ENCODE assay signal across 31 cellular contexts in the genomic region with DNA sequence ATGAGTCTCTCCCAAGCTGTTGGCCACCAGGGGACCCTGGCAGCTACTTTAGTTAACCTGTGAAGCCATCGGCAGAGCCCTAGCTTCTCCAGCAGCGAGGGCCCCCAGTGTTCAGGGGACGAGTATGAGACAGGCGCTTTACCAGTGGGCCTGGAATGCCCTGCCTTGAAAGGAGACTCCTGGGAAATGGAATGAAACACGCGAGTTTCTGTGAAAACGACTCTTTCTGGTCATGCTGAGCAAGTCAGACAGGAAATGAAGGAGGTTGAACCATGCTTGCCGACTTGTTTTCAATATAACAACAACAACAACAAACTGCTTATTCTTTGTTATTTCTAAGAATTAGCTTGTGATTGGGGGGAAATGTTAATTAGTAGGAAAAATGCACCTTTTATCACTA.
"Had no signal": no experiment of that assay in that cellular context is flagged by ENCODE, and none has a peak within 500 bp of the region (broad histone marks: within the 10 kb centered on the region; RNA-seq: fewer than 3 reads in every experiment).

No MANE protein-coding gene starts in this region.

- H3K27me3 ChIP-seq: breast epithelium, cardiac muscle cell, dorsolateral prefrontal cortex, esophagus squamous epithelium, gastroesophageal sphincter, heart right ventricle, hepatocyte had no signal

- H3K27ac ChIP-seq: breast epithelium, cardiac muscle cell, coronary artery, epithelial cell of prostate, esophagus squamous epithelium, gastroesophageal sphincter, heart right ventricle, hepatocyte had no signal

- DNase-seq: activated CD4-positive, alpha-beta T cell treated with anti-CD3 and anti-CD28 coated beads for 1 hour; activated CD4-positive, alpha-beta T cell treated with anti-CD3 and anti-CD28 coated beads for 4 hours; activated CD4-positive, alpha-beta T cell treated with anti-CD3 and anti-CD28 coated beads, Interleukin-2, amount 10 ng/mL, durations not matched to agents 7 days and 5 days; activated CD4-positive, alpha-beta T cell treated with anti-CD3 and anti-CD28 coated beads, Interleukin-2, amount 50 U/mL, for 4 hours; activated CD8-positive, alpha-beta memory T cell treated with anti-CD3 and anti-CD28 coated beads for 24 hours; activated CD8-positive, alpha-beta T cell treated with anti-CD3 and anti-CD28 coated beads for 36 hours; activated gamma-delta T cell; activated naive CD4-positive, alpha-beta T cell; activated naive CD4-positive, alpha-beta T cell treated with anti-CD3 and anti-CD28 coated beads, Interleukin-2, amount 10 ng/mL, durations not matched to agents 7 days and 5 days; activated naive CD8-positive, alpha-beta T cell treated with anti-CD3 and anti-CD28 coated beads, Interleukin-2, amount 10 ng/mL, durations not matched to agents 7 days and 5 days; activated T-cell treated with anti-CD3 and anti-CD28 coated beads, Interleukin-2, amount 50 U/mL, for 72 hours; effector memory CD4-positive, alpha-beta T cell; esophagus squamous epithelium; foreskin melanocyte; heart right ventricle; T-helper 1 cell; T-helper 17 cell; T1000 had no signal

- H3K27ac Mint-ChIP-seq: activated CD4-positive, alpha-beta T cell treated with anti-CD3 and anti-CD28 coated beads, Interleukin-2, amount 10 ng/mL, durations not matched to agents 7 days and 5 days; activated CD8-positive, alpha-beta T cell treated with anti-CD3 and anti-CD28 coated beads for 36 hours; activated naive CD4-positive, alpha-beta T cell treated with anti-CD3 and anti-CD28 coated beads, Interleukin-2, amount 10 ng/mL, durations not matched to agents 7 days and 5 days; activated naive CD8-positive, alpha-beta T cell treated with anti-CD3 and anti-CD28 coated beads, Interleukin-2, amount 10 ng/mL, durations not matched to agents 7 days and 5 days; activated T-cell treated with anti-CD3 and anti-CD28 coated beads, Interleukin-2, amount 50 U/mL, for 72 hours; dendritic cell treated with granulocyte-macrophage colony-stimulating factor and Interleukin-4, amounts not matched to agents 40 ng/mL and 50 ng/mL, for 4 days; T-helper 17 cell; T-helper 2 cell treated with Interferon-gamma antibody and Interleukin-4, amounts not matched to agents 5 μg/mL and 100 μg/mL, for 36 hours had no signal

- H3K79me2 ChIP-seq: hepatocyte had no signal

- H3K4me3 Mint-ChIP-seq: activated CD4-positive, alpha-beta T cell treated with anti-CD3 and anti-CD28 coated beads, Interleukin-2, amount 10 ng/mL, durations not matched to agents 7 days and 5 days; activated CD8-positive, alpha-beta T cell treated with anti-CD3 and anti-CD28 coated beads for 36 hours; activated naive CD4-positive, alpha-beta T cell treated with anti-CD3 and anti-CD28 coated beads, Interleukin-2, amount 10 ng/mL, durations not matched to agents 7 days and 5 days; activated naive CD8-positive, alpha-beta T cell treated with anti-CD3 and anti-CD28 coated beads, Interleukin-2, amount 10 ng/mL, durations not matched to agents 7 days and 5 days; activated T-cell treated with anti-CD3 and anti-CD28 coated beads, Interleukin-2, amount 50 U/mL, for 72 hours; central memory CD8-positive, alpha-beta T cell; dendritic cell treated with granulocyte-macrophage colony-stimulating factor and Interleukin-4, amounts not matched to agents 40 ng/mL and 50 ng/mL, for 4 days; T-helper 17 cell; T-helper 2 cell treated with Interferon-gamma antibody and Interleukin-4, amounts not matched to agents 5 μg/mL and 100 μg/mL, for 36 hours had no signal

- ATAC-seq: activated CD8-positive, alpha-beta T cell treated with anti-CD3 and anti-CD28 coated beads for 36 hours; activated naive CD4-positive, alpha-beta T cell treated with anti-CD3 and anti-CD28 coated beads, Interleukin-2, amount 50 U/mL, for 72 hours; activated T-cell treated with anti-CD3 and anti-CD28 coated beads, Interleukin-2, amount 50 U/mL, for 72 hours; gastroesophageal sphincter; heart right ventricle; T-helper 17 cell had no signal

- H3K4me1 Mint-ChIP-seq: activated naive CD8-positive, alpha-beta T cell treated with anti-CD3 and anti-CD28 coated beads, Interleukin-2, amount 10 ng/mL, durations not matched to agents 7 days and 5 days had no signal

- H3K4me2 ChIP-seq: hepatocyte had no signal

- H3K4me1 ChIP-seq: breast epithelium, esophagus squamous epithelium, gastroesophageal sphincter had no signal

- FAIRE-seq: astrocyte, endothelial cell of umbilical vein had no signal

- H2AFZ ChIP-seq: hepatocyte had no signal

- H3K9me3 Mint-ChIP-seq: activated CD4-positive, alpha-beta T cell treated with anti-CD3 and anti-CD28 coated beads, Interleukin-2, amount 10 ng/mL, durations not matched to agents 7 days and 5 days; activated CD8-positive, alpha-beta T cell treated with anti-CD3 and anti-CD28 coated beads for 36 hours; activated naive CD4-positive, alpha-beta T cell treated with anti-CD3 and anti-CD28 coated beads, Interleukin-2, amount 10 ng/mL, durations not matched to agents 7 days and 5 days; activated naive CD4-positive, alpha-beta T cell treated with anti-CD3 and anti-CD28 coated beads, Interleukin-2, amount 50 U/mL, for 72 hours; activated naive CD8-positive, alpha-beta T cell treated with anti-CD3 and anti-CD28 coated beads, Interleukin-2, amount 10 ng/mL, durations not matched to agents 7 days and 5 days; activated T-cell treated with anti-CD3 and anti-CD28 coated beads, Interleukin-2, amount 50 U/mL, for 72 hours; central memory CD8-positive, alpha-beta T cell; dendritic cell treated with granulocyte-macrophage colony-stimulating factor and Interleukin-4, amounts not matched to agents 40 ng/mL and 50 ng/mL, for 4 days; T-helper 2 cell treated with Interferon-gamma antibody and Interleukin-4, amounts not matched to agents 5 μg/mL and 100 μg/mL, for 36 hours had no signal

- H3K4me3 ChIP-seq: breast epithelium, cardiac muscle cell, coronary artery, dorsolateral prefrontal cortex, esophagus squamous epithelium, gastroesophageal sphincter, heart right ventricle, hepatocyte had no signal

- H3K27me3 Mint-ChIP-seq: activated CD4-positive, alpha-beta T cell treated with anti-CD3 and anti-CD28 coated beads, Interleukin-2, amount 10 ng/mL, durations not matched to agents 7 days and 5 days; activated CD8-positive, alpha-beta T cell treated with anti-CD3 and anti-CD28 coated beads for 36 hours; activated naive CD4-positive, alpha-beta T cell treated with anti-CD3 and anti-CD28 coated beads, Interleukin-2, amount 10 ng/mL, durations not matched to agents 7 days and 5 days; activated naive CD8-positive, alpha-beta T cell treated with anti-CD3 and anti-CD28 coated beads, Interleukin-2, amount 10 ng/mL, durations not matched to agents 7 days and 5 days; central memory CD8-positive, alpha-beta T cell; dendritic cell treated with granulocyte-macrophage colony-stimulating factor and Interleukin-4, amounts not matched to agents 40 ng/mL and 50 ng/mL, for 4 days; T-helper 17 cell had no signal

- H3K9me3 ChIP-seq: breast epithelium, esophagus squamous epithelium, gastroesophageal sphincter, heart right ventricle had no signal
